ENCODE assay signal across 1 cellular context in genomic region chr16:88535857-88536222, GRCh38.
TF ChIP-seq lines count a peak whose summit lies in the region.

No MANE protein-coding gene starts in this region.

TF ChIP-seq in HepG2, 621 proteins besides CTCF, POLR2A, EP300 and RAD21 (continued from another document):
- TF ChIP-seq GTF2F1 (IDR thresholded peaks at IDR 0.05; ENCODE audit: low read length) (no peak), ZNF121 (CRISPR knock-in tag; IDR thresholded peaks at IDR 0.05) (peak; percentile 78), SSRP1 (CRISPR knock-in tag; IDR thresholded peaks at IDR 0.05) (no peak), ZNF777 (CRISPR knock-in tag; IDR thresholded peaks at IDR 0.05) (no peak)
